Comparison of ENCODE assay signal across 8 cellular contexts in the genomic region with DNA sequence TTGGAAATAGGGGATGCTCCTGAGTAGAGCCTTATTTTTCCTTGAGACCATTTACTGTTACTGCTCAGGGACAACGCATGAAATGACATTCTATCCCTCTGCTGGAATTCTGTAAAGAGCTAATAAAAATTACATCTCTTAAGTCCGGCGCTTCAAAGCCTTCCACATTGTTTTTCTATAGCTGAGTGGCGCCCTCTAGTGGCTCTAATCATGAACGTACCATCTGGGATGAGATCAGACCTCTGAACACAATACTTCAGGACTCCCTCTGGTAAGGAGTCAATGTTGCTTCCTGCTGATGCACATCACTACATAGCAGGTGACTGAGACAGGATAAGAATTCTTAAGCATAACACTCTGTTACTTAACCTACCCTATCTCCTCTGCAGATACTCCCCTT.
DNase-seq lines count a peak whose midpoint lies in the region; ATAC-seq and TF ChIP-seq lines count a peak whose summit lies in the region.

No MANE protein-coding gene starts in this region.

- no peaks in the 10 kb centered on the region for H4K20me1 ChIP-seq in SU-DHL-6 (ENCODE audit: low read depth, low read length)

- TF ChIP-seq CTCF in LNCAP (IDR thresholded peaks at IDR 0.05) (peak; percentile 59), SU-DHL-6 (IDR thresholded peaks at IDR 0.05; ENCODE audit: insufficient read depth, low read length, poor library complexity, severe bottlenecking) (peak; percentile 37)

- peak overlapping the region; percentile 21 for H2AFZ ChIP-seq in SU-DHL-6 (ENCODE audit: low read depth, low read length, severe bottlenecking)

- DNase-seq in GDM1 (lab: John Stamatoyannopoulos, UW) (peak; percentile 20), amniotic epithelial cell (ENCODE audit: low read depth) (peak; percentile 50), iPS-NIHi11 (ENCODE audit: low spot score) (peak; percentile 46), epidermal melanocyte (ENCODE audit: insufficient read length, low spot score) (no peak)
- DNase-seq in stimulated activated CD4-positive, alpha-beta T cell treated with anti-CD3 and anti-CD28 coated beads, Interleukin-2, amount 100 ng/mL, for 48 hours: peak; percentile 47 to 59

- no peaks in the 10 kb centered on the region for H3K27me3 ChIP-seq in SU-DHL-6 (ENCODE audit: low read length)

- H3K9ac ChIP-seq in SU-DHL-6 (ENCODE audit: low read length): no peak overlapping the region

- H3K9me2 ChIP-seq in SU-DHL-6 (replicated peaks; ENCODE audit: insufficient read depth, low read length): no peaks in the 10 kb centered on the region

- ATAC-seq in GM21737 (IDR thresholded peaks at IDR 0.05; ENCODE audit: unreplicated experiment): peak; percentile 80

- no peak overlapping the region for H3K4me3 ChIP-seq in SU-DHL-6 (ENCODE audit: insufficient read depth, low read length, poor library complexity, severe bottlenecking)

- no peaks in the 10 kb centered on the region for H3K79me2 ChIP-seq in SU-DHL-6 (ENCODE audit: insufficient read depth, low read length)

- no peaks in the 10 kb centered on the region for H3K9me3 ChIP-seq in SU-DHL-6 (ENCODE audit: insufficient read depth, low read length)

- no peaks in the 10 kb centered on the region for H3F3A ChIP-seq in SU-DHL-6 (ENCODE audit: insufficient read depth)

- no peak overlapping the region for H3K27ac ChIP-seq in SU-DHL-6 (ENCODE audit: low read depth, low read length)

- H3K36me3 ChIP-seq in SU-DHL-6 (ENCODE audit: low read length): no peaks in the 10 kb centered on the region

- peak overlapping the region; percentile 23 for H3K4me2 ChIP-seq in SU-DHL-6 (ENCODE audit: low read depth, low read length, poor library complexity, severe bottlenecking)
